11 cellular contexts compared by ENCODE assay signal in genomic region chr11:111913031-111913861, GRCh38. TPM values are rescaled to one million over a fixed set of nuclear protein-coding genes. Genes with fewer than 3 reads are reported as not detected.
DNase-seq lines count a peak whose midpoint lies in the region; ATAC-seq and TF ChIP-seq lines count a peak whose summit lies in the region.
"Had no signal": no experiment of that assay in that cellular context is flagged by ENCODE, and none has a peak within 500 bp of the region (broad histone marks: within the 10 kb centered on the region; RNA-seq: fewer than 3 reads in every experiment).

No MANE protein-coding gene starts in this region.

- peaks cover 51% of the 10 kb centered on the region for H3K4me1 Mint-ChIP-seq in WTC11
- H3K4me1 Mint-ChIP-seq in nephron, result peaks cover 60% of the 10 kb centered on the region
- no peaks in the 10 kb centered on the region for H3K4me1 Mint-ChIP-seq in stimulated activated memory B cell treated with anti-CD40 and anti-IgM and Interleukin-4, amounts not matched to agents 10 μg/mL and 1 μg/mL and 100 μg/mL, for 72 hours
- H3K4me1 Mint-ChIP-seq: activated B cell treated with CpG ODN at 0.5 μM for 24 hours had no signal

- DNase-seq in WTC11 (ENCODE audit: low spot score) (no peak), tibial artery (peak in 1 of 2 donors; percentile 78), mesenteric fat pad (ENCODE audit: low spot score) (no peak)
- DNase-seq: activated B cell treated with CpG ODN at 0.5 μM for 24 hours; activated effector memory CD4-positive, alpha-beta T cell treated with Interleukin-2 at 50 U/mL for 16 hours; NCI-H1048 had no signal

- TF ChIP-seq CTCF in WTC11 (IDR thresholded peaks at IDR 0.05) (no peak), gastroesophageal sphincter (IDR thresholded peaks at IDR 0.05) (peak in 1 of 4 experiments; percentile 9), nephron (IDR thresholded peaks at IDR 0.05; ENCODE audit: unreplicated experiment in 3 of 3) (no peak), tibial artery (IDR thresholded peaks at IDR 0.05) (no peak)

- H3K4me1 ChIP-seq in gastroesophageal sphincter (peaks cover 0 to 62% (median 0%) of the 10 kb centered on the region in 3 donors), tibial artery (peaks cover 0 to 59% (median 15%) of the 10 kb centered on the region in 4 donors)

- H3K36me3 ChIP-seq in gastroesophageal sphincter (peaks cover 0 to 21% of the 10 kb centered on the region in 2 donors), tibial artery (peaks cover 6 to 18% (median 10%) of the 10 kb centered on the region in 3 donors)

- H3K27me3 Mint-ChIP-seq in WTC11 (ENCODE audit: low read depth), result no peaks in the 10 kb centered on the region; the same call in 1 of the 2 replicates
- H3K27me3 Mint-ChIP-seq in nephron (ENCODE audit: low read depth), result peaks cover 3% of the 10 kb centered on the region
- peaks cover 67% of the 10 kb centered on the region for H3K27me3 Mint-ChIP-seq in stimulated activated memory B cell treated with anti-CD40 and anti-IgM and Interleukin-4, amounts not matched to agents 10 μg/mL and 1 μg/mL and 100 μg/mL, for 72 hours

- H3K36me3 Mint-ChIP-seq in WTC11 (no peaks in the 10 kb centered on the region), nephron (ENCODE audit: low read depth) (no peaks in the 10 kb centered on the region)
- H3K36me3 Mint-ChIP-seq in stimulated activated memory B cell treated with anti-CD40 and anti-IgM and Interleukin-4, amounts not matched to agents 10 μg/mL and 1 μg/mL and 100 μg/mL, for 72 hours, result no peaks in the 10 kb centered on the region

- H3K4me3 Mint-ChIP-seq in WTC11, result no peak overlapping the region
- H3K4me3 Mint-ChIP-seq in nephron, result peak overlapping the region; percentile 35 to 86 (median 79)
- no peak overlapping the region for H3K4me3 Mint-ChIP-seq in stimulated activated memory B cell treated with anti-CD40 and anti-IgM and Interleukin-4, amounts not matched to agents 10 μg/mL and 1 μg/mL and 100 μg/mL, for 72 hours
- H3K4me3 Mint-ChIP-seq: activated B cell treated with CpG ODN at 0.5 μM for 24 hours had no signal

- H3K27me3 ChIP-seq in gastroesophageal sphincter (no peaks in the 10 kb centered on the region), tibial artery (no peaks in the 10 kb centered on the region)

- H3K27ac Mint-ChIP-seq in WTC11 (no peak overlapping the region), nephron (peak overlapping the region; percentile 38 to 90 (median 87))
- H3K27ac Mint-ChIP-seq in stimulated activated memory B cell treated with anti-CD40 and anti-IgM and Interleukin-4, amounts not matched to agents 10 μg/mL and 1 μg/mL and 100 μg/mL, for 72 hours, result no peak overlapping the region
- H3K27ac Mint-ChIP-seq: activated B cell treated with CpG ODN at 0.5 μM for 24 hours had no signal

- intact Hi-C loops in tibial artery (cut with DNase I; ENCODE audit: low total_unique reads), result loop anchor here (2.0 kb wide), 1 partner anchor 14 kb away; no protein-coding TSS in a partner anchor

- no peak for TF ChIP-seq EP300 in gastroesophageal sphincter (IDR thresholded peaks at IDR 0.05)

- CTCF ChIA-PET in WTC11 (lab: Charles Lee), result interaction anchor here (1.1 to 1.4 kb wide), 2 partner anchors 42 to 70 kb away, joined by 3 read pairs; partner anchors contain the start of gene ALG9

- peak overlapping the region; percentile 75 to 80 for H3K4me3 ChIP-seq in gastroesophageal sphincter
- peak overlapping the region; percentile 70 to 84 for H3K4me3 ChIP-seq in tibial artery

- H3K27ac ChIP-seq in gastroesophageal sphincter, result peak overlapping the region; percentile 98 to 100 (median 100)
- peak overlapping the region; percentile 92 to 98 for H3K27ac ChIP-seq in tibial artery

- ATAC-seq in WTC11 (no peak), gastroesophageal sphincter (no peak), GM21723 (IDR thresholded peaks at IDR 0.05; ENCODE audit: unreplicated experiment) (no peak), GM21717 (IDR thresholded peaks at IDR 0.05; ENCODE audit: unreplicated experiment) (no peak)
- ATAC-seq in stimulated activated memory B cell treated with anti-CD40 and anti-IgM and Interleukin-4, amounts not matched to agents 10 μg/mL and 1 μg/mL and 100 μg/mL, for 72 hours, result no peak

- 6 to 17% methylated on average over 4 to 9 of the region's 24 CpGs for WGBS in gastroesophageal sphincter (ENCODE audit: low coverage in 1 of 2), 2 donors

- POLR2A ChIA-PET in WTC11 (lab: Charles Lee), result no interaction called here

- no peaks in the 10 kb centered on the region for H3K9me3 ChIP-seq in gastroesophageal sphincter
- H3K9me3 ChIP-seq in tibial artery, result no peaks in the 10 kb centered on the region

- TF ChIP-seq POLR2A in gastroesophageal sphincter (IDR thresholded peaks at IDR 0.05), result peak in 1 of 2 donors; percentile 37

- H3K9me3 Mint-ChIP-seq in WTC11 (no peaks in the 10 kb centered on the region), nephron (no peaks in the 10 kb centered on the region)
- H3K9me3 Mint-ChIP-seq in stimulated activated memory B cell treated with anti-CD40 and anti-IgM and Interleukin-4, amounts not matched to agents 10 μg/mL and 1 μg/mL and 100 μg/mL, for 72 hours, result no peaks in the 10 kb centered on the region
- H3K9me3 Mint-ChIP-seq: activated B cell treated with CpG ODN at 0.5 μM for 24 hours had no signal

TF ChIP-seq in WTC11, 78 proteins besides CTCF, POLR2A, EP300 and RAD21 (continues in another document):
- TF ChIP-seq, protein P1, sequence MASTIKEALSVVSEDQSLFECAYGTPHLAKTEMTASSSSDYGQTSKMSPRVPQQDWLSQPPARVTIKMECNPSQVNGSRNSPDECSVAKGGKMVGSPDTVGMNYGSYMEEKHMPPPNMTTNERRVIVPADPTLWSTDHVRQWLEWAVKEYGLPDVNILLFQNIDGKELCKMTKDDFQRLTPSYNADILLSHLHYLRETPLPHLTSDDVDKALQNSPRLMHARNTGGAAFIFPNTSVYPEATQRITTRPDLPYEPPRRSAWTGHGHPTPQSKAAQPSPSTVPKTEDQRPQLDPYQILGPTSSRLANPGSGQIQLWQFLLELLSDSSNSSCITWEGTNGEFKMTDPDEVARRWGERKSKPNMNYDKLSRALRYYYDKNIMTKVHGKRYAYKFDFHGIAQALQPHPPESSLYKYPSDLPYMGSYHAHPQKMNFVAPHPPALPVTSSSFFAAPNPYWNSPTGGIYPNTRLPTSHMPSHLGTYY (CRISPR knock-in tag; IDR thresholded peaks at IDR 0.05), result no peak
- TF ChIP-seq AR (CRISPR knock-in tag; IDR thresholded peaks at IDR 0.05), result no peak
- no peak for TF ChIP-seq GRHL2 (CRISPR knock-in tag; IDR thresholded peaks at IDR 0.05; ENCODE audit: insufficient replicate concordance, severe bottlenecking)

RNA-seq across cellular contexts. Expression of gene HSPB2, which starts 0.7 kb away (rescaled TPM):
- total RNA-seq in WTC11 (2021) (0.33 to 0.62 TPM (median 0.55 TPM) in 3 replicates), gastroesophageal sphincter (1 to 10 TPM in 3 of 4 donors, under 1 TPM in 1; 0.78 to 5.5 (median 3.0) TPM), mesenteric fat pad (17.1 TPM)
- total RNA-seq: activated B cell treated with CpG ODN at 0.5 μM for 24 hours had no signal

RNA-seq across cellular contexts. Expression of gene CRYAB, which starts 1.7 kb away (rescaled TPM):
- total RNA-seq in WTC11 (2021), result 1.3 to 2.1 TPM (median 1.4 TPM) in 3 replicates
- 100 to 1,000 TPM; 254 to 440 (median 294) TPM for total RNA-seq in gastroesophageal sphincter
- 2,279 TPM for total RNA-seq in mesenteric fat pad
- total RNA-seq: activated B cell treated with CpG ODN at 0.5 μM for 24 hours had no signal

RNA-seq across cellular contexts. Expression of gene C11orf52, which starts 5.5 kb away (rescaled TPM):
- total RNA-seq in WTC11 (2021) (2.1 to 4.2 TPM (median 3.0 TPM) in 3 replicates), gastroesophageal sphincter (1 to 10 TPM in 3 of 4 donors, not detected in 1; 2.4 to 3.3 (median 3.1) TPM), mesenteric fat pad (3.1 TPM)
- total RNA-seq: activated B cell treated with CpG ODN at 0.5 μM for 24 hours had no signal

RNA-seq across cellular contexts. Expression of gene DIXDC1, which starts 23.9 kb away (rescaled TPM):
- total RNA-seq in WTC11 (2021) (12.6 to 14.6 TPM (median 13.5 TPM) in 3 replicates), gastroesophageal sphincter (100 to 1,000 TPM; 125 to 164 (median 153) TPM), mesenteric fat pad (48.8 TPM)

RNA-seq across cellular contexts. Expression of gene CFAP68, which starts 33.9 kb away (rescaled TPM):
- total RNA-seq in WTC11 (2021), result 18.7 to 22.6 TPM (median 20.4 TPM) in 3 replicates
- 10 to 100 TPM; 11.7 to 19.3 (median 17.5) TPM for total RNA-seq in gastroesophageal sphincter
- 11.9 TPM for total RNA-seq in mesenteric fat pad

Comparison
In these comparisons a context has a peak if more than half of its experiments do, and no peak if none do; other contexts are left out.
1. H3K27ac Mint-ChIP-seq: peak in nephron (3 of 3); none in WTC11 (single experiment) and stimulated activated memory B cell treated with anti-CD40 and anti-IgM and Interleukin-4, amounts not matched to agents 10 μg/mL and 1 μg/mL and 100 μg/mL, for 72 hours (single experiment).
2. H3K4me3 Mint-ChIP-seq: peak in nephron (3 of 3); none in WTC11 (single experiment) and stimulated activated memory B cell treated with anti-CD40 and anti-IgM and Interleukin-4, amounts not matched to agents 10 μg/mL and 1 μg/mL and 100 μg/mL, for 72 hours (single experiment).
3. RNA of gene CRYAB, which starts 1.7 kb away (total RNA-seq): 2,279 TPM in mesenteric fat pad (single experiment) and 254 to 440 TPM in gastroesophageal sphincter; 1.3 to 2.1 TPM in WTC11; every median in the first group is over 10 times any median in the second.